In the genomic region with DNA sequence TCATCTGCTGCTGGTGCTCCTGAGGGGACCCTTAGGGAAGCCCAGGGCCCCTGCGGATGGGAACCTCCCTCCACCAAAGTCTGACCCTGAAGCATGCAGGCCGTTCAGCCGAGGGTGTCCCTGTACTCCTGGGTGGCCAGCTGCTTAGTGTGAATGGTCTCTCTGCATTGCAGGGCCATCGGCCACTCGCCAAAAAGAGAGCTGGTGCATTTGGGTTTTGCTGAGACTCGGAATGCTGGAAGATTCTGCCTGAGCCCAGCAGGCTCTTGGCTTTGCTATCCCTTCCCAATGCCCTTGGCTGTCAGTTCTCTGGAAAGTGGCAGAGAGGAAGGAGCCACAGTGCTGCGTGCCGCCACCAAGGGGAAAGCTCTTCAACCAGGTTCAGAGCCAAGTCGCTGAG, we compare ENCODE assay signal across 18 cellular contexts. TPM values are rescaled to one million over a fixed set of nuclear protein-coding genes. Genes with fewer than 3 reads are reported as not detected.
DNase-seq lines count a peak whose midpoint lies in the region; ATAC-seq, FAIRE-seq and TF ChIP-seq lines count a peak whose summit lies in the region.
"Had no signal": no experiment of that assay in that cellular context is flagged by ENCODE, and none has a peak within 500 bp of the region (broad histone marks: within the 10 kb centered on the region; RNA-seq: fewer than 3 reads in every experiment).

No MANE protein-coding gene starts in this region.

- TF ChIP-seq CTCF in HepG2 (CRISPR knock-in tag; IDR thresholded peaks at IDR 0.05) (no peak), right lobe of liver (IDR thresholded peaks at IDR 0.05) (no peak), esophagus muscularis mucosa (IDR thresholded peaks at IDR 0.05) (no peak), sigmoid colon (IDR thresholded peaks at IDR 0.05) (no peak)

- H3K18ac ChIP-seq in trophoblast cell (ENCODE audit: low read length): peak overlapping the region; percentile 14

- 28% methylated on average over 7 of the region's 9 CpGs for WGBS in HepG2 (ENCODE audit: low lambda C conversion rate)
- WGBS in right lobe of liver (ENCODE audit: insufficient coverage, low coverage, low lambda C conversion rate, missing lambda C conversion rate): 67% methylated on average over 3 of the region's 9 CpGs
- 72% methylated on average over 9 of the region's 9 CpGs for WGBS in esophagus muscularis mucosa
- no CpG with 5 or more reads among the region's 9 CpGs for WGBS in trophoblast cell (ENCODE audit: extremely low coverage, insufficient coverage, insufficient read length)
- 75 to 84% methylated on average over 9 of the region's 9 CpGs for WGBS in sigmoid colon, 2 donors

- TF ChIP-seq POLR2A in HepG2 (IDR thresholded peaks at IDR 0.05; ENCODE audit: insufficient read depth in 1 of 2, low read depth in 2 of 2, low read length in 2 of 2) (no peak), right lobe of liver (IDR thresholded peaks at IDR 0.05) (no peak), esophagus muscularis mucosa (IDR thresholded peaks at IDR 0.05; ENCODE audit: low read depth) (no peak), sigmoid colon (IDR thresholded peaks at IDR 0.05) (no peak)

- H3K79me2 ChIP-seq in HepG2 (ENCODE audit: insufficient read depth, low read length): no peaks in the 10 kb centered on the region
- peaks cover 3% of the 10 kb centered on the region for H3K79me2 ChIP-seq in trophoblast cell (ENCODE audit: control insufficient read depth, insufficient read depth, low read length, poor library complexity)

- H3K9me3 ChIP-seq in HepG2 (ENCODE audit: low read length) (no peaks in the 10 kb centered on the region), right lobe of liver (no peaks in the 10 kb centered on the region), esophagus muscularis mucosa (no peaks in the 10 kb centered on the region), trophoblast cell (ENCODE audit: insufficient read depth, low read depth, low read length) (no peaks in the 10 kb centered on the region), sigmoid colon (no peaks in the 10 kb centered on the region)

- in situ Hi-C loops in HepG2 (cut with HindIII; ENCODE audit: extremely low pct_ligation_motif_present, low pct_unique_long_range_greater_than_20kb): no loop called here

- TF ChIP-seq RAD21 in HepG2 (CRISPR knock-in tag; IDR thresholded peaks at IDR 0.05): no peak

- DNase-seq in HepG2 (ENCODE audit: low spot score) (no peak), right lobe of liver (no peak), esophagus muscularis mucosa (ENCODE audit: extremely low spot score) (no peak), trophoblast cell (no peak), H7 (no peak), NCI-H69 (lab: John Stamatoyannopoulos, UW) (no peak), left lobe of liver (ENCODE audit: low spot score) (no peak), sigmoid colon (no peak)
- DNase-seq: activated CD4-positive, alpha-beta T cell treated with anti-CD3 and anti-CD28 coated beads, Interleukin-2, amount 50 U/mL, for 1 hour; activated CD8-positive, alpha-beta memory T cell treated with anti-CD3 and anti-CD28 coated beads, Interleukin-2, amount 50 U/mL, for 48 hours; activated effector memory CD4-positive, alpha-beta T cell treated with Interleukin-2 at 50 U/mL for 16 hours; DMS 273 treated with DMSO at 0.1 percent for 48 hours; HFFc6; natural killer cell; NCI-H1417 treated with DMSO at 0.1 percent for 48 hours; SIG-M5 had no signal

- no peak overlapping the region for H3K9ac ChIP-seq in HepG2 (ENCODE audit: insufficient read depth, low read depth, low read length)
- no peak overlapping the region for H3K9ac ChIP-seq in trophoblast cell (ENCODE audit: low read length)

- H3K4me2 ChIP-seq in HepG2 (ENCODE audit: low read depth, low read length) (no peak overlapping the region), trophoblast cell (ENCODE audit: low read length) (peak overlapping the region; percentile 1)

- H4K8ac ChIP-seq in trophoblast cell (ENCODE audit: low read depth, low read length): peak overlapping the region; percentile 50

- H2AFZ ChIP-seq in HepG2 (ENCODE audit: low read length): no peak overlapping the region
- H2AFZ ChIP-seq in trophoblast cell (ENCODE audit: insufficient read depth, low read length, poor library complexity): peak overlapping the region; percentile 47

- peak overlapping the region; percentile 75 for H2BK12ac ChIP-seq in trophoblast cell (ENCODE audit: low read length)

- H3K79me1 ChIP-seq in trophoblast cell (ENCODE audit: low read length): peaks cover 25% of the 10 kb centered on the region

- H2AK5ac ChIP-seq in trophoblast cell (ENCODE audit: low read length): peak overlapping the region; percentile 78

- no TSS peak for BruUV-seq in HepG2 (replicated peaks; lab: Mats Ljungman, UMichigan)

- H3K4me3 ChIP-seq in HepG2 (replicated peaks in 1 of 3; ENCODE audit: insufficient read depth in 1 of 3, low read depth in 2 of 3, low read length in 3 of 3) (no peak overlapping the region; a peak in 1 of 6 replicates), right lobe of liver (no peak overlapping the region), esophagus muscularis mucosa (peak overlapping the region; percentile 33 to 45 (median 39)), trophoblast cell (ENCODE audit: low read depth, low read length) (no peak overlapping the region), H7 (ENCODE audit: insufficient read depth, low read depth, low read length) (no peak overlapping the region), sigmoid colon (peak overlapping the region in 1 of 4 donors; percentile 17)

- peak overlapping the region; percentile 8 for H4K91ac ChIP-seq in trophoblast cell (ENCODE audit: low read depth, low read length)

- H2BK5ac ChIP-seq in trophoblast cell (ENCODE audit: low read depth, low read length, poor library complexity): peak overlapping the region; percentile 16

- no peak for FAIRE-seq in HepG2 (lab: Jason Lieb, UNC)

- CTCF ChIA-PET in HepG2 (lab: Yijun Ruan, JAX; ENCODE audit: low intra/inter-chr PET ratio, low total read pairs): no interaction called here

- peak overlapping the region; percentile 4 for H2BK120ac ChIP-seq in trophoblast cell (ENCODE audit: insufficient read depth, low read length, poor library complexity)

- H4K12ac ChIP-seq in trophoblast cell (ENCODE audit: low read depth, low read length): no peak overlapping the region

- H3K14ac ChIP-seq in trophoblast cell (ENCODE audit: low read length): peak overlapping the region; percentile 54

- TF ChIP-seq EP300 in HepG2 (IDR thresholded peaks at IDR 0.05; ENCODE audit: low read depth in 2 of 2, low read length in 2 of 2): no peak
- TF ChIP-seq EP300 in HepG2 (CRISPR knock-in tag; IDR thresholded peaks at IDR 0.05; ENCODE audit: borderline replicate concordance): no peak
- TF ChIP-seq EP300 in esophagus muscularis mucosa (IDR thresholded peaks at IDR 0.05): no peak
- TF ChIP-seq EP300 in sigmoid colon (IDR thresholded peaks at IDR 0.05): no peak

- peak; percentile 20; the same call in 1 of the 3 replicates for ATAC-seq in HepG2
- ATAC-seq in right lobe of liver: no peak
- no peak for ATAC-seq in left lobe of liver
- ATAC-seq: natural killer cell had no signal

- intact Hi-C loops in HepG2 (cut with micrococcal nuclease; ENCODE audit: unreplicated experiment) (no loop called here), right lobe of liver (cut with DNase I) (no loop called here), esophagus muscularis mucosa (cut with DNase I) (no loop called here), sigmoid colon (cut with DNase I) (no loop called here)

- H3K36me3 ChIP-seq in HepG2 (replicated peaks in 1 of 2; ENCODE audit: control insufficient read depth in 1 of 2, insufficient read depth in 2 of 2, low read length in 2 of 2): no peaks in the 10 kb centered on the region
- H3K36me3 ChIP-seq in right lobe of liver: no peaks in the 10 kb centered on the region
- no peaks in the 10 kb centered on the region for H3K36me3 ChIP-seq in esophagus muscularis mucosa
- no peaks in the 10 kb centered on the region for H3K36me3 ChIP-seq in trophoblast cell (ENCODE audit: control insufficient read depth in 1 of 2, insufficient read depth in 2 of 2, low read length in 2 of 2)
- H3K36me3 ChIP-seq in H7 (replicated peaks; ENCODE audit: control insufficient read depth, insufficient read depth, low read length): no peaks in the 10 kb centered on the region
- no peaks in the 10 kb centered on the region for H3K36me3 ChIP-seq in sigmoid colon

- H4K20me1 ChIP-seq in HepG2 (ENCODE audit: insufficient read depth, low read length): no peaks in the 10 kb centered on the region

- peak overlapping the region; percentile 50 for H3K4ac ChIP-seq in trophoblast cell (ENCODE audit: low read depth, low read length)

- POLR2A ChIA-PET in HepG2 (lab: Yijun Ruan, JAX): interaction anchor here (1.0 kb wide), 1 partner anchor 9 kb away, joined by 3 read pairs; no protein-coding TSS in a partner anchor

- H3K23ac ChIP-seq in trophoblast cell (ENCODE audit: low read length): no peak overlapping the region

- H3K4me1 ChIP-seq in HepG2 (ENCODE audit: insufficient read depth, low read length) (peaks cover 16% of the 10 kb centered on the region), right lobe of liver (no peaks in the 10 kb centered on the region), esophagus muscularis mucosa (peaks cover 9 to 31% (median 20%) of the 10 kb centered on the region in 4 donors), trophoblast cell (ENCODE audit: control insufficient read depth in 1 of 2, insufficient read depth in 2 of 2, low read length in 2 of 2) (peaks cover 40 to 45% of the 10 kb centered on the region in 2 experiments), sigmoid colon (peaks cover 0 to 13% (median 0%) of the 10 kb centered on the region in 4 donors)

- H3K27ac ChIP-seq in HepG2 (ENCODE audit: extremely low read length, insufficient read depth, low read length) (no peak overlapping the region), right lobe of liver (no peak overlapping the region), esophagus muscularis mucosa (replicated peaks in 1 of 4) (peak overlapping the region; percentile 33 to 62 (median 51)), trophoblast cell (ENCODE audit: low read depth, low read length) (no peak overlapping the region), sigmoid colon (peak overlapping the region in 2 of 4 donors; percentile 28 to 37)
- H3K27ac ChIP-seq: VCaP had no signal

- H3K27me3 ChIP-seq in HepG2 (ENCODE audit: control insufficient read depth in 1 of 2, insufficient read depth in 2 of 2, low read length in 2 of 2) (peaks cover 13 to 44% of the 10 kb centered on the region in 2 experiments; a peak in 4 of 5 replicates), right lobe of liver (no peaks in the 10 kb centered on the region), esophagus muscularis mucosa (peaks cover 0 to 11% (median 0%) of the 10 kb centered on the region in 4 donors), trophoblast cell (ENCODE audit: insufficient read depth, low read length) (no peaks in the 10 kb centered on the region), H7 (ENCODE audit: control insufficient read depth, insufficient read depth, low read length) (no peaks in the 10 kb centered on the region), sigmoid colon (peaks cover 0 to 4% (median 0%) of the 10 kb centered on the region in 3 donors)

RNA-seq across cellular contexts. Expression of a gene that starts 2.8 kb away (rescaled TPM):
- total RNA-seq in HepG2 (2016; rRNA removed; fragmentation: Illumina TruSeq; extraction: Trizol): not detected in 2 replicates
- not detected in 2 replicates for total RNA-seq in HepG2 (2016; cell fraction: cytosol; rRNA removed; fragmentation: Illumina TruSeq; extraction: Trizol; ENCODE audit: low read depth)
- total RNA-seq in HepG2 (2016; cell fraction: insoluble cytoplasmic fraction; rRNA removed; fragmentation: Illumina TruSeq; extraction: Trizol): not detected in 2 replicates
- not detected in 2 replicates for total RNA-seq in HepG2 (2016; cell fraction: membrane; rRNA removed; fragmentation: Illumina TruSeq; extraction: Trizol)
- not detected in 2 replicates for total RNA-seq in HepG2 (2016; cell fraction: nucleus; rRNA removed; fragmentation: Illumina TruSeq; extraction: Trizol)
- polyA plus RNA-seq in HepG2 (2011; rRNA removed): not detected in 2 replicates
- polyA plus RNA-seq in HepG2 (2011; cell fraction: cytosol; rRNA removed): not detected in 2 replicates
- polyA plus RNA-seq in HepG2 (2011; cell fraction: nucleus; rRNA removed): not detected in 2 replicates
- not detected in 2 replicates for polyA plus RNA-seq in HepG2 (2012)
- polyA plus RNA-seq in HepG2 (2016; cell fraction: cytosol; fragmentation: Illumina TruSeq; extraction: Trizol; ENCODE audit: low read depth): not detected in 2 replicates
- not detected in 2 replicates for polyA plus RNA-seq in HepG2 (2016; cell fraction: insoluble cytoplasmic fraction; fragmentation: Illumina TruSeq; extraction: Trizol; ENCODE audit: low read depth)
- polyA plus RNA-seq in HepG2 (2016; cell fraction: membrane; fragmentation: Illumina TruSeq; extraction: Trizol; ENCODE audit: low read depth): not detected in 2 replicates
- polyA plus RNA-seq in HepG2 (2016; cell fraction: nucleus; fragmentation: Illumina TruSeq; extraction: Trizol; ENCODE audit: insufficient read depth, low read depth): not detected in 2 replicates
- polyA minus RNA-seq in HepG2 (2011; rRNA and poly(A)+ RNA removed; ENCODE audit: low replicate concordance): 2.2 TPM in 1 of 2 replicates, not detected in the other
- polyA minus RNA-seq in HepG2 (2011; cell fraction: cytosol; rRNA and poly(A)+ RNA removed): not detected in 2 replicates
- not detected in 2 replicates for polyA minus RNA-seq in HepG2 (2011; cell fraction: nucleus; rRNA and poly(A)+ RNA removed)
- total RNA-seq in right lobe of liver: under 1 TPM in 1 of 6 experiments, not detected in 5; 0.11 TPM
- 10 to 100 TPM in 3 of 4 donors, 1 to 10 TPM in 1; 6.6 to 16.1 (median 12.9) TPM for total RNA-seq in esophagus muscularis mucosa
- 7.3 and 9.2 TPM in 2 replicates for polyA plus RNA-seq in trophoblast cell (2013)
- 0.18 TPM in 1 of 2 replicates, not detected in the other for total RNA-seq in H7 (2014; rRNA removed; shearing (Covaris generic))
- total RNA-seq in left lobe of liver: not detected
- 1 to 10 TPM; 2.5 to 5.3 (median 2.9) TPM for total RNA-seq in sigmoid colon
- 1 to 10 TPM in 1 of 3 donors, under 1 TPM in 2; 0.23 to 3.4 (median 0.60) TPM for polyA plus RNA-seq in sigmoid colon
- total RNA-seq: bronchial epithelial cell, HFFc6 had no signal

Comparison
In these comparisons a context has a peak if more than half of its experiments do, and no peak if none do; other contexts are left out.
1. H3K27ac ChIP-seq: peak in esophagus muscularis mucosa (4 of 4); none in HepG2 (single experiment), right lobe of liver (0 of 3) and trophoblast cell (single experiment).
2. H3K4me3 ChIP-seq: peak in esophagus muscularis mucosa (4 of 4); none in HepG2 (0 of 3), right lobe of liver (0 of 3), trophoblast cell (single experiment) and H7 (single experiment).